9 cellular contexts compared by ENCODE assay signal in the genomic region with DNA sequence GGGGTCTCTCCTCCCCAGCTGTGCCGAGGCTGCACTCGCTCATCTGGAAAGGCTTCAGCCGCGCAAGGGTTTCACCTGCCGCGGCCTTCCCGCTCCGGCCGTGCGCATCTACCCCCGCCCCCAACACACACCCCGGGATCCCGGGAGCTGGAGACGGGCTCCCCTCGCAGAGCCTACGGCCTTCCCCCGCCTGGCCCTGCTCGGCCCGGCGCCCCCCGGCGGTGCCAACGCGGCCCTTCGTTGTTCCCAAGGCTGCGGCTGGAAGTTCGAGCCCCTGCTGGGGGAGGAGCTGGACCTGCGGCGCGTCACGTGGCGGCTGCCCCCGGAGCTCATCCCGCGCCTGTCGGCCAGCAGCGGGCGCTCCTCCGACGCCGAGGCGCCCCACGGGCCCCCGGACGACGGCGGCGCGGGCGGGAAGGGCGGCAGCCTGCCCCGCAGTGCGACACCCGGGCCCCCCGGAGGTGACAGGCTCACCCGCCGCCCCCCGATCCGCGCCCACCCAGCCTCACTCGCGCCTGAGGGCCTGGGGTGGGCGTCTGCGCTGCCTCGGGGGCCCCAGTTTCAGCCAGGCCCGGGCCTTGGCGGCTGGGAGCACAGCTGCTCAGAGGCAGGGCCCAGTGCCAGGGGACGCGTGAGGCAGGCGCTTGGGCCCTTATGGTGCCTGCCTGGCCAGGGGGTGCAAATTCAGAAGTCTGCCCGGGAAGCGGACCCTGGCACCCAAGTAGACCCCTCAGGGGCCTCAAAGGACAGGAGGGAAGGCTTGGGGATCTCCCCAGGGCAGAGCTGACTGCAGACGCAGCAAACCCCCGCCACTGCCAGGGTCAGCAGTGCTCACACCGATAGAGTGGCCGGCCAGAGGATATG. TPM values are rescaled to one million over a fixed set of nuclear protein-coding genes. Genes with fewer than 3 reads are reported as not detected.
A peak's percentile ranks its signal among the peaks of the same experiment; 100 is the strongest.
DNase-seq lines count a peak whose midpoint lies in the region; ATAC-seq and TF ChIP-seq lines count a peak whose summit lies in the region.
"Had no signal": no experiment of that assay in that cellular context is flagged by ENCODE, and none has a peak within 500 bp of the region (broad histone marks: within the 10 kb centered on the region; RNA-seq: fewer than 3 reads in every experiment).

No MANE protein-coding gene starts in this region.

- H4K20me1 ChIP-seq in GM23248 (ENCODE audit: insufficient read depth) (no peaks in the 10 kb centered on the region), fibroblast of lung (ENCODE audit: control insufficient read depth, extremely low read depth, insufficient read depth, low read length) (no peaks in the 10 kb centered on the region)

- H3K36me3 ChIP-seq in GM23248 (ENCODE audit: low read depth), result no peaks in the 10 kb centered on the region
- no peaks in the 10 kb centered on the region for H3K36me3 ChIP-seq in fibroblast of lung (ENCODE audit: control insufficient read depth, insufficient read depth, low read length)
- peaks cover 34 to 100% (median 89%) of the 10 kb centered on the region in 4 donors for H3K36me3 ChIP-seq in stomach

- H3K9me2 ChIP-seq in GM23248 (ENCODE audit: insufficient read depth), result no peaks in the 10 kb centered on the region

- H3K4me2 ChIP-seq in GM23248 (ENCODE audit: unreplicated experiment) (peak overlapping the region; percentile 72), fibroblast of lung (ENCODE audit: extremely low read depth, insufficient read depth, low read length) (peak overlapping the region; percentile 69)

- DNase-seq in DMS53 (lab: John Stamatoyannopoulos, UW) (peak; percentile 88), GM23248 (peak; percentile 89), NCI-H69 (lab: John Stamatoyannopoulos, UW) (peak; percentile 92), activated T-cell treated with anti-CD3 and anti-CD28 coated beads for 1 hour (ENCODE audit: low read depth) (peak; percentile 64), fibroblast of lung (ENCODE audit: low read depth in 2 of 2) (peak; percentile 61 to 62), stomach (peak; percentile 51)

- H3K4me1 ChIP-seq in GM23248 (ENCODE audit: insufficient read depth) (no peaks in the 10 kb centered on the region), fibroblast of lung (ENCODE audit: control insufficient read depth, extremely low read depth, insufficient read depth, low read length) (peaks cover 2% of the 10 kb centered on the region), stomach (peaks cover 9 to 41% (median 28%) of the 10 kb centered on the region in 4 donors)

- TF ChIP-seq CTCF in fibroblast of lung (conservative IDR thresholded peaks at IDR 0.05 in 1 of 2, IDR thresholded peaks at IDR 0.05 in 1 of 2; ENCODE audit: low read depth in 1 of 2, low read length in 2 of 2) (peak; percentile 24 to 34), nephron (IDR thresholded peaks at IDR 0.05; ENCODE audit: unreplicated experiment in 3 of 3) (peak; percentile 52 to 66 (median 56)), stomach (IDR thresholded peaks at IDR 0.05) (peak in 3 of 7 experiments; percentile 22 to 59 (median 56))

- H3K27ac Mint-ChIP-seq in nephron, result no peak overlapping the region

- in situ Hi-C loops in GM23248 (cut with MboI), result loop anchor here (10.0 kb wide), 1 partner anchor 139 kb away; no protein-coding TSS in a partner anchor

- ATAC-seq in GM19328 (IDR thresholded peaks at IDR 0.05; ENCODE audit: unreplicated experiment), result no peak

- WGBS in GM23248 (ENCODE audit: low coverage in 1 of 2, low lambda C conversion rate in 2 of 2, missing lambda C conversion rate in 2 of 2), 2 experiments, result 6% methylated on average over 61 to 73 of the region's 76 CpGs
- 39 to 58% (median 44%) methylated on average over 14 to 76 of the region's 76 CpGs for WGBS in stomach, 5 donors

- H2AFZ ChIP-seq in GM23248 (peak overlapping the region; percentile 72), fibroblast of lung (ENCODE audit: low read length) (peak overlapping the region; percentile 67)

- peaks cover 6% of the 10 kb centered on the region for H3K4me1 Mint-ChIP-seq in nephron

- no peaks in the 10 kb centered on the region for H3F3A ChIP-seq in GM23248 (ENCODE audit: insufficient read depth)

- TF ChIP-seq EP300 in stomach (IDR thresholded peaks at IDR 0.05), result no peak

- H3K27me3 ChIP-seq in GM23248 (replicated peaks; ENCODE audit: insufficient read depth) (no peaks in the 10 kb centered on the region), fibroblast of lung (ENCODE audit: control insufficient read depth, insufficient read depth, low read length) (no peaks in the 10 kb centered on the region), stomach (no peaks in the 10 kb centered on the region)

- H3K4me3 Mint-ChIP-seq in nephron, result peak overlapping the region in 1 of 3 experiments; percentile 19

- H3K9me3 Mint-ChIP-seq in nephron, result no peaks in the 10 kb centered on the region
- H3K9me3 Mint-ChIP-seq: T-helper 1 cell treated with Interleukin-12 subunit alpha and Interleukin-12 subunit beta and Interleukin-4 antibody, amounts not matched to agents 30 μg/mL and 1 μg/mL, for 36 hours had no signal

- H3K9me3 ChIP-seq in GM23248 (ENCODE audit: low read depth), result no peaks in the 10 kb centered on the region
- H3K9me3 ChIP-seq in fibroblast of lung (ENCODE audit: control insufficient read depth, insufficient read depth, low read depth, low read length), result no peaks in the 10 kb centered on the region
- H3K9me3 ChIP-seq in stomach, result no peaks in the 10 kb centered on the region

- H3K79me2 ChIP-seq in GM23248 (ENCODE audit: insufficient read depth) (no peaks in the 10 kb centered on the region), fibroblast of lung (ENCODE audit: control insufficient read depth, insufficient read depth, low read length) (no peaks in the 10 kb centered on the region)

- no peak overlapping the region for H3K27ac ChIP-seq in GM23248
- peak overlapping the region; percentile 43 for H3K27ac ChIP-seq in fibroblast of lung (ENCODE audit: insufficient read depth, low read length)
- peak overlapping the region in 3 of 5 donors; percentile 49 to 79 (median 52) for H3K27ac ChIP-seq in stomach

- H3K9ac ChIP-seq in GM23248, result peak overlapping the region; percentile 66
- H3K9ac ChIP-seq in fibroblast of lung (ENCODE audit: insufficient read depth, low read length), result peak overlapping the region; percentile 50

- no peaks in the 10 kb centered on the region for H3K27me3 Mint-ChIP-seq in nephron (ENCODE audit: low read depth)

- H3K36me3 Mint-ChIP-seq in nephron (ENCODE audit: low read depth), result no peaks in the 10 kb centered on the region

- no peak for TF ChIP-seq POLR2A in stomach (IDR thresholded peaks at IDR 0.05)

- intact Hi-C loops in stomach (cut with DNase I; ENCODE audit: low total_unique reads), result no loop called here

- peak overlapping the region; percentile 69 for H3K4me3 ChIP-seq in GM23248
- peak overlapping the region in 3 of 4 experiments; percentile 26 to 56 (median 37) for H3K4me3 ChIP-seq in fibroblast of lung (replicated peaks in 1 of 4; ENCODE audit: control extremely low read depth in 1 of 4, insufficient read depth in 1 of 4, low read depth in 3 of 4, low read length in 4 of 4)
- peak overlapping the region; percentile 38 to 50 (median 46) for H3K4me3 ChIP-seq in stomach

RNA-seq across cellular contexts. Expression of gene GALK1, which starts 11.2 kb away (rescaled TPM):
- total RNA-seq in GM23248 (2014; rRNA removed; shearing (Covaris generic)), result 16.6 and 40.6 TPM in 2 replicates
- 46.5 and 47.3 TPM in 2 replicates for polyA plus RNA-seq in GM23248 (2016; fragmentation: Nextera tagmentation; extraction: Ambion mirVana)
- total RNA-seq in fibroblast of lung, result 36.7 and 62.8 TPM in 2 replicates
- polyA plus RNA-seq in fibroblast of lung, result 8.6 and 10.2 TPM in 2 replicates
- 27.6 and 29.4 TPM in 2 replicates for polyA plus RNA-seq in fibroblast of lung (2012)
- polyA minus RNA-seq in fibroblast of lung (ENCODE audit: low replicate concordance), result 8.6 and 15.0 TPM in 2 replicates
- 10 to 100 TPM in 4 of 5 donors, 1 to 10 TPM in 1; 7.6 to 57.1 (median 27.5) TPM for total RNA-seq in stomach
- polyA plus RNA-seq in stomach, result 10 to 100 TPM; 32.7 to 41.0 (median 40.6) TPM

RNA-seq across cellular contexts. Expression of gene UNK, which starts 30.9 kb away (rescaled TPM):
- total RNA-seq in GM23248 (2014; rRNA removed; shearing (Covaris generic)), result 11.5 and 20.2 TPM in 2 replicates
- polyA plus RNA-seq in GM23248 (2016; fragmentation: Nextera tagmentation; extraction: Ambion mirVana), result 12.4 and 13.3 TPM in 2 replicates
- total RNA-seq in fibroblast of lung, result 11.3 and 15.0 TPM in 2 replicates
- 15.2 and 18.0 TPM in 2 replicates for polyA plus RNA-seq in fibroblast of lung
- polyA plus RNA-seq in fibroblast of lung (2012), result 12.3 and 14.8 TPM in 2 replicates
- polyA minus RNA-seq in fibroblast of lung (ENCODE audit: low replicate concordance), result 7.0 and 10.9 TPM in 2 replicates
- 100 to 1,000 TPM in 1 of 5 donors, 10 to 100 TPM in 3, 1 to 10 TPM in 1; 3.5 to 102 (median 33.0) TPM for total RNA-seq in stomach
- 10 to 100 TPM; 13.5 to 17.3 (median 15.1) TPM for polyA plus RNA-seq in stomach

RNA-seq across cellular contexts. Expression of gene ITGB4, which starts 32.5 kb away (rescaled TPM):
- total RNA-seq in GM23248 (2014; rRNA removed; shearing (Covaris generic)), result under 0.01 TPM in 1 of 2 replicates, not detected in the other
- polyA plus RNA-seq in GM23248 (2016; fragmentation: Nextera tagmentation; extraction: Ambion mirVana), result 1.1 and 1.5 TPM in 2 replicates
- total RNA-seq in fibroblast of lung, result 0.17 and 0.26 TPM in 2 replicates
- 0.17 and 0.58 TPM in 2 replicates for polyA plus RNA-seq in fibroblast of lung
- 1.2 and 1.4 TPM in 2 replicates for polyA plus RNA-seq in fibroblast of lung (2012)
- 0.08 and 0.11 TPM in 2 replicates for polyA minus RNA-seq in fibroblast of lung (ENCODE audit: low replicate concordance)
- 100 to 1,000 TPM in 4 of 5 donors, 10 to 100 TPM in 1; 66.8 to 137 (median 132) TPM for total RNA-seq in stomach
- polyA plus RNA-seq in stomach, result 10 to 100 TPM; 33.6 to 66.1 (median 60.3) TPM

Comparison
In these comparisons a context has a peak if more than half of its experiments do, and no peak if none do; other contexts are left out.
1. RNA of gene ITGB4, which starts 32.5 kb away (total RNA-seq): 66.8 to 137 TPM in stomach; 0.17 to 0.26 TPM in fibroblast of lung and under 0.01 TPM in GM23248; every median in the first group is over 10 times any median in the second.
2. Peak in every context shown above with its lines, with median percentiles within 50 percentile points of each other: DNase-seq and H3K4me3 ChIP-seq.